Comparison of ENCODE assay signal across 7 cellular contexts in genomic region chr11:123195182-123196059, GRCh38. TPM values are rescaled to one million over a fixed set of nuclear protein-coding genes. Genes with fewer than 3 reads are reported as not detected.
A peak's percentile ranks its signal among the peaks of the same experiment; 100 is the strongest.
DNase-seq lines count a peak whose midpoint lies in the region; ATAC-seq and TF ChIP-seq lines count a peak whose summit lies in the region.

A gene with protein sequence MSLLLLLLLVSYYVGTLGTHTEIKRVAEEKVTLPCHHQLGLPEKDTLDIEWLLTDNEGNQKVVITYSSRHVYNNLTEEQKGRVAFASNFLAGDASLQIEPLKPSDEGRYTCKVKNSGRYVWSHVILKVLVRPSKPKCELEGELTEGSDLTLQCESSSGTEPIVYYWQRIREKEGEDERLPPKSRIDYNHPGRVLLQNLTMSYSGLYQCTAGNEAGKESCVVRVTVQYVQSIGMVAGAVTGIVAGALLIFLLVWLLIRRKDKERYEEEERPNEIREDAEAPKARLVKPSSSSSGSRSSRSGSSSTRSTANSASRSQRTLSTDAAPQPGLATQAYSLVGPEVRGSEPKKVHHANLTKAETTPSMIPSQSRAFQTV (minus strand): TSS chr11:123195248. CDS start chr11:123194940, 308 bp downstream.

- ATAC-seq in SK-N-SH treated with all-trans-retinoic acid at 6 μM for 48 hours: peak; percentile 68
- no peak for ATAC-seq in GM18868 (IDR thresholded peaks at IDR 0.05; ENCODE audit: unreplicated experiment)

- no peaks in the 10 kb centered on the region for H3K9me3 ChIP-seq in muscle layer of colon (ENCODE audit: low read length)

- H3K27ac ChIP-seq in epithelial cell of prostate: peak within 1 kb of the TSS; percentile 47
- peak within 1 kb of the TSS; percentile 97 for H3K27ac ChIP-seq in muscle layer of colon (ENCODE audit: low read depth, low read length)
- peak within 1 kb of the TSS; percentile 82 for H3K27ac ChIP-seq in urinary bladder (ENCODE audit: low read depth)

- WGBS in urinary bladder: 6% methylated on average over 55 of the region's 55 CpGs

- DNase-seq in H7 (peak; percentile 89), epithelial cell of prostate (ENCODE audit: low read depth, low spot score) (no peak), NCI-H345 treated with DMSO at 0.1 percent for 48 hours (lab: John Stamatoyannopoulos, UW; ENCODE audit: unreplicated experiment) (no peak)

- H3K4me1 ChIP-seq in muscle layer of colon (ENCODE audit: insufficient read depth, low read length) (peaks cover 40% of the 10 kb centered on the region), urinary bladder (ENCODE audit: insufficient read depth) (no peaks in the 10 kb centered on the region)

- H3K36me3 ChIP-seq in H7 (replicated peaks; ENCODE audit: control insufficient read depth, insufficient read depth, low read length) (no peaks in the 10 kb centered on the region; the same call in 1 of the 2 replicates), muscle layer of colon (ENCODE audit: insufficient read depth, low read length) (no peaks in the 10 kb centered on the region), urinary bladder (ENCODE audit: insufficient read depth) (no peaks in the 10 kb centered on the region)

- H3K4me3 ChIP-seq in H7 (ENCODE audit: insufficient read depth, low read depth, low read length): peak within 1 kb of the TSS; percentile 68
- peak within 1 kb of the TSS; percentile 72 to 90 for H3K4me3 ChIP-seq in muscle layer of colon (ENCODE audit: low read depth in 1 of 2, low read length in 2 of 2)
- H3K4me3 ChIP-seq in urinary bladder (ENCODE audit: low read depth, low read length): peak within 1 kb of the TSS; percentile 61

- H3K9ac ChIP-seq in muscle layer of colon (ENCODE audit: low read length): peak within 1 kb of the TSS; percentile 79

- no peaks in the 10 kb centered on the region; the same call in 1 of the 2 replicates for H3K27me3 ChIP-seq in H7 (ENCODE audit: control insufficient read depth, insufficient read depth, low read length)
- peaks cover 0 to 9% of the 10 kb centered on the region in 2 donors for H3K27me3 ChIP-seq in muscle layer of colon (ENCODE audit: control insufficient read depth in 1 of 2, insufficient read depth in 2 of 2, low read length in 2 of 2)

TF ChIP-seq in SK-N-SH treated with all-trans-retinoic acid at 6 μM for 48 hours, 23 proteins besides CTCF, POLR2A, EP300 and RAD21:
- TF ChIP-seq ZNF8 (CRISPR knock-in tag; IDR thresholded peaks at IDR 0.05) (no peak), ZNF565 (CRISPR knock-in tag; conservative IDR thresholded peaks at IDR 0.05; ENCODE audit: low read depth) (no peak), TCF4 (CRISPR knock-in tag; IDR thresholded peaks at IDR 0.05; ENCODE audit: borderline replicate concordance) (no peak), PPARA (CRISPR knock-in tag; IDR thresholded peaks at IDR 0.05; ENCODE audit: borderline replicate concordance) (no peak)
- TF ChIP-seq, protein P1, sequence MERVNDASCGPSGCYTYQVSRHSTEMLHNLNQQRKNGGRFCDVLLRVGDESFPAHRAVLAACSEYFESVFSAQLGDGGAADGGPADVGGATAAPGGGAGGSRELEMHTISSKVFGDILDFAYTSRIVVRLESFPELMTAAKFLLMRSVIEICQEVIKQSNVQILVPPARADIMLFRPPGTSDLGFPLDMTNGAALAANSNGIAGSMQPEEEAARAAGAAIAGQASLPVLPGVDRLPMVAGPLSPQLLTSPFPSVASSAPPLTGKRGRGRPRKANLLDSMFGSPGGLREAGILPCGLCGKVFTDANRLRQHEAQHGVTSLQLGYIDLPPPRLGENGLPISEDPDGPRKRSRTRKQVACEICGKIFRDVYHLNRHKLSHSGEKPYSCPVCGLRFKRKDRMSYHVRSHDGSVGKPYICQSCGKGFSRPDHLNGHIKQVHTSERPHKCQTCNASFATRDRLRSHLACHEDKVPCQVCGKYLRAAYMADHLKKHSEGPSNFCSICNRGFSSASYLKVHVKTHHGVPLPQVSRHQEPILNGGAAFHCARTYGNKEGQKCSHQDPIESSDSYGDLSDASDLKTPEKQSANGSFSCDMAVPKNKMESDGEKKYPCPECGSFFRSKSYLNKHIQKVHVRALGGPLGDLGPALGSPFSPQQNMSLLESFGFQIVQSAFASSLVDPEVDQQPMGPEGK (CRISPR knock-in tag; IDR thresholded peaks at IDR 0.05; ENCODE audit: borderline replicate concordance): no peak
- TF ChIP-seq, protein P2, sequence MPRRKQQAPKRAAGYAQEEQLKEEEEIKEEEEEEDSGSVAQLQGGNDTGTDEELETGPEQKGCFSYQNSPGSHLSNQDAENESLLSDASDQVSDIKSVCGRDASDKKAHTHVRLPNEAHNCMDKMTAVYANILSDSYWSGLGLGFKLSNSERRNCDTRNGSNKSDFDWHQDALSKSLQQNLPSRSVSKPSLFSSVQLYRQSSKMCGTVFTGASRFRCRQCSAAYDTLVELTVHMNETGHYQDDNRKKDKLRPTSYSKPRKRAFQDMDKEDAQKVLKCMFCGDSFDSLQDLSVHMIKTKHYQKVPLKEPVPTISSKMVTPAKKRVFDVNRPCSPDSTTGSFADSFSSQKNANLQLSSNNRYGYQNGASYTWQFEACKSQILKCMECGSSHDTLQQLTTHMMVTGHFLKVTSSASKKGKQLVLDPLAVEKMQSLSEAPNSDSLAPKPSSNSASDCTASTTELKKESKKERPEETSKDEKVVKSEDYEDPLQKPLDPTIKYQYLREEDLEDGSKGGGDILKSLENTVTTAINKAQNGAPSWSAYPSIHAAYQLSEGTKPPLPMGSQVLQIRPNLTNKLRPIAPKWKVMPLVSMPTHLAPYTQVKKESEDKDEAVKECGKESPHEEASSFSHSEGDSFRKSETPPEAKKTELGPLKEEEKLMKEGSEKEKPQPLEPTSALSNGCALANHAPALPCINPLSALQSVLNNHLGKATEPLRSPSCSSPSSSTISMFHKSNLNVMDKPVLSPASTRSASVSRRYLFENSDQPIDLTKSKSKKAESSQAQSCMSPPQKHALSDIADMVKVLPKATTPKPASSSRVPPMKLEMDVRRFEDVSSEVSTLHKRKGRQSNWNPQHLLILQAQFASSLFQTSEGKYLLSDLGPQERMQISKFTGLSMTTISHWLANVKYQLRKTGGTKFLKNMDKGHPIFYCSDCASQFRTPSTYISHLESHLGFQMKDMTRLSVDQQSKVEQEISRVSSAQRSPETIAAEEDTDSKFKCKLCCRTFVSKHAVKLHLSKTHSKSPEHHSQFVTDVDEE (CRISPR knock-in tag; IDR thresholded peaks at IDR 0.05): no peak

RNA-seq across cellular contexts. Expression of the gene that starts here (rescaled TPM):
- total RNA-seq in H7 (2014; rRNA removed; shearing (Covaris generic)): 17.6 and 24.3 TPM in 2 replicates
- 46.0 TPM for total RNA-seq in urinary bladder
- 41.0 TPM for polyA plus RNA-seq in urinary bladder

Comparison
In these comparisons a context has a peak if more than half of its experiments do, and no peak if none do; other contexts are left out.
1. H3K27ac ChIP-seq: peak in every context shown above with its lines; median percentile 97 in muscle layer of colon; 82 in urinary bladder; 47 in epithelial cell of prostate.